ENCODE assay signal across 7 cellular contexts in the genomic region with DNA sequence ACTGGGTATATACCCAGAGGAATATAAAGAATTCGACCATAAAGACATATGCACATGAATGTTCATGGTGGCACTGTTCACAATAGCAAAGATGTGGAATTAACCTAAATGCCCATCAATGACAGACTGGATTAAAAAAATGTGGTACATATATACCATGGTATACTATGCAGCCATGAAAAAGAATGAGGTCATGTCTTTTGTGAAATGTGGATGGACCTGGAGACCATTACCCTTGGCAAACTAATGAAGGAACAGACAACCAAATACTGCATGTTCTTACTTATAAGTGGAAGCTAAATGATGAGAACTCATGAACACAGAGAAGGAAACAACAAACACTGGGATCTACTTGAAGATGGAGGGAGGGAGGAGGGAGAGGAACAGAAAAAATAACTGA.
"Had no signal": no experiment of that assay in that cellular context is flagged by ENCODE, and none has a peak within 500 bp of the region (broad histone marks: within the 10 kb centered on the region; RNA-seq: fewer than 3 reads in every experiment).

No MANE protein-coding gene starts in this region.

- H3K4me1 ChIP-seq: HAP-1 had no signal

- H3K9ac ChIP-seq: GM23248 had no signal

- FAIRE-seq: HTR-8/SVneo had no signal

- H3K4me3 ChIP-seq: GM23248, HAP-1 had no signal

- H3K27ac ChIP-seq: GM23248 had no signal

- H3K9me3 ChIP-seq: HAP-1 had no signal

- H3K36me3 ChIP-seq: HAP-1 had no signal

- H2AFZ ChIP-seq: GM23248 had no signal

- DNase-seq: GM23248, GOT3, H7, KG1 had no signal

- ATAC-seq: HCT116 had no signal
